Comparison of ENCODE assay signal across 8 cellular contexts in genomic region chr3:142964150-142964498, GRCh38. TPM values are rescaled to one million over a fixed set of nuclear protein-coding genes. Genes with fewer than 3 reads are reported as not detected.
DNase-seq lines count a peak whose midpoint lies in the region; ATAC-seq and TF ChIP-seq lines count a peak whose summit lies in the region.

No MANE protein-coding gene starts in this region.

- H3K4me1 ChIP-seq in cardiac muscle cell (ENCODE audit: low read depth) = no peaks in the 10 kb centered on the region

- TF ChIP-seq CTCF in GM12865 (IDR thresholded peaks at IDR 0.05; ENCODE audit: insufficient read depth, low read depth, low read length, missing control alignments) (no peak), cardiac muscle cell (IDR thresholded peaks at IDR 0.05; ENCODE audit: low read depth, low read length) (no peak)

- H3K36me3 ChIP-seq in cardiac muscle cell = no peaks in the 10 kb centered on the region

- peak overlapping the region; percentile 65 to 72 (median 72) for H3K4me3 Mint-ChIP-seq in T-cell

- H3K36me3 Mint-ChIP-seq in T-cell = no peaks in the 10 kb centered on the region

- no peak overlapping the region for H3K27ac ChIP-seq in cardiac muscle cell

- H3K4me3 ChIP-seq in GM12865 (ENCODE audit: low read depth, low read length) = 0 out of 2 replicates have a peak overlapping the region, but pooled peaks have one; percentile 43
- peak overlapping the region; percentile 46 for H3K4me3 ChIP-seq in cardiac muscle cell

- H3K27ac Mint-ChIP-seq in T-cell = no peak overlapping the region

- H3K27me3 ChIP-seq in cardiac muscle cell = peaks cover 30% of the 10 kb centered on the region

- CTCF ChIA-PET in T-cell (lab: Charles Lee) = no interaction called here

- intact Hi-C loops in sciatic nerve (cut with DNase I) = no loop called here

- no peaks in the 10 kb centered on the region for H3K9me3 ChIP-seq in cardiac muscle cell (ENCODE audit: low read depth)

- H3K9me3 Mint-ChIP-seq in T-cell = no peaks in the 10 kb centered on the region

- H3K4me1 Mint-ChIP-seq in T-cell = peaks cover 11 to 16% (median 14%) of the 10 kb centered on the region in 3 donors

- ATAC-seq in T-cell (replicated peaks in 1 of 4) = no peak
- ATAC-seq in sciatic nerve = peak; percentile 15
- ATAC-seq in HG03025 (IDR thresholded peaks at IDR 0.05; ENCODE audit: low FRiP score, unreplicated experiment) = no peak
- no peak for ATAC-seq in GM21381 (IDR thresholded peaks at IDR 0.05; ENCODE audit: unreplicated experiment)

- POLR2A ChIA-PET in T-cell (lab: Charles Lee) = no interaction called here

- DNase-seq in GM12865 (ENCODE audit: low read depth) (no peak), T-cell (no peak), cardiac muscle cell (ENCODE audit: low read depth in 1 of 2, low spot score in 1 of 2) (peak in 1 of 2 donors; percentile 23), sciatic nerve (ENCODE audit: low spot score) (no peak), NCI-H446 (lab: John Stamatoyannopoulos, UW) (no peak), MV-4-11 (lab: John Stamatoyannopoulos, UW) (no peak)

- H3K27me3 Mint-ChIP-seq in T-cell = peaks cover 42 to 56% of the 10 kb centered on the region in 2 donors

RNA-seq across cellular contexts. Expression of gene PAQR9, which starts 0.7 kb away (rescaled TPM):
- not detected for total RNA-seq in T-cell
- 0.18 and 1.0 TPM in 2 replicates for total RNA-seq in cardiac muscle cell
- polyA plus RNA-seq in cardiac muscle cell = 0.68 and 1.1 TPM in 2 replicates
- 0.13 TPM for total RNA-seq in sciatic nerve

RNA-seq across cellular contexts. Expression of gene U2SURP, which starts 37.2 kb away (rescaled TPM):
- total RNA-seq in T-cell = 100 to 1,000 TPM; 113 to 164 (median 122) TPM
- total RNA-seq in cardiac muscle cell = 30.1 and 89.0 TPM in 2 replicates
- polyA plus RNA-seq in cardiac muscle cell = 66.4 and 91.5 TPM in 2 replicates
- total RNA-seq in sciatic nerve = 125 TPM
